19 cellular contexts compared by ENCODE assay signal in the genomic region with DNA sequence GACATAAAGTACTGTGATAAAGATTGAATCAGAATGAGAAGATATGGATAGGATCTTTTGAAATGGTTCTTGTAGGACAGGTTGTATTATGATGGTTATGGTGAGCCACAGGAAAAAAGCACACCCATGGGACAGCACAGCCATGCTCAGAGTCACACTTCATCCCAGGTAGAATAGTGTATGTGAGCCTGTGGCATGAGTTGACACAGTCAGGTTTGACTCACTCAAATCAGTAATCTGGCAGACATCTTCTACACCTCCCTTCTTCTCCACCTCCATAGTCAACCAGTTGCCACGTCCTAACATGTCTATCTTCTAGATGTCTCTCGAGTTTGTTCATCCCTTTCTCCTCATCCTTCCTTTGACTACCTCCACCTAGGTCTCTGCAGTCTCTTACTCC.
DNase-seq lines count a peak whose midpoint lies in the region; ATAC-seq, FAIRE-seq and TF ChIP-seq lines count a peak whose summit lies in the region.
"Had no signal": no experiment of that assay in that cellular context is flagged by ENCODE, and none has a peak within 500 bp of the region (broad histone marks: within the 10 kb centered on the region; RNA-seq: fewer than 3 reads in every experiment).

No MANE protein-coding gene starts in this region.

- TF ChIP-seq EP300 in gastroesophageal sphincter (IDR thresholded peaks at IDR 0.05) = no peak

- H3K9me3 ChIP-seq in HUES48 (ENCODE audit: control insufficient read depth, insufficient read depth, low read length) = no peaks in the 10 kb centered on the region
- H3K9me3 ChIP-seq in keratinocyte (ENCODE audit: control insufficient read depth, low read depth, low read length) = no peaks in the 10 kb centered on the region
- H3K9me3 ChIP-seq in gastroesophageal sphincter = no peaks in the 10 kb centered on the region

- TF ChIP-seq CTCF in bronchial epithelial cell (IDR thresholded peaks at IDR 0.05; ENCODE audit: insufficient read depth, low read length, severe bottlenecking) (no peak), keratinocyte (optimal IDR thresholded peaks at IDR 0.05 in 1 of 3, IDR thresholded peaks at IDR 0.05 in 1 of 3, conservative IDR thresholded peaks at IDR 0.05 in 1 of 3; ENCODE audit: extremely low read depth in 1 of 3, insufficient read depth in 2 of 3, low read length in 3 of 3) (no peak), gastroesophageal sphincter (IDR thresholded peaks at IDR 0.05) (no peak)

- H3K9me1 ChIP-seq in keratinocyte (ENCODE audit: control insufficient read depth, extremely low read depth, insufficient read depth, low read length) = no peaks in the 10 kb centered on the region

- FAIRE-seq in bronchial epithelial cell (lab: Jason Lieb, UNC) (peak; percentile 86), keratinocyte (lab: Jason Lieb, UNC) (peak; percentile 90)
- FAIRE-seq: GM12891 had no signal

- H4K20me1 ChIP-seq in keratinocyte (ENCODE audit: control insufficient read depth, extremely low read depth, insufficient read depth, low read length) = no peaks in the 10 kb centered on the region

- no peaks in the 10 kb centered on the region for H3K79me2 ChIP-seq in keratinocyte (ENCODE audit: control insufficient read depth, insufficient read depth, low read length)

- WGBS in gastroesophageal sphincter (ENCODE audit: low coverage in 1 of 2), 2 donors = 88 to 100% methylated on average over 2 of the region's 2 CpGs

- H3K4me2 ChIP-seq in keratinocyte (ENCODE audit: control insufficient read depth, extremely low read depth, insufficient read depth, low read depth, low read length) = no peak overlapping the region

- peaks cover 20% of the 10 kb centered on the region for H3K4me1 ChIP-seq in HUES48 (ENCODE audit: control insufficient read depth, insufficient read depth, low read length)
- H3K4me1 ChIP-seq in keratinocyte (ENCODE audit: control insufficient read depth, extremely low read depth, insufficient read depth, low read length) = peaks cover 31% of the 10 kb centered on the region
- peaks cover 0 to 19% (median 2%) of the 10 kb centered on the region in 3 donors for H3K4me1 ChIP-seq in gastroesophageal sphincter

- H3K36me3 ChIP-seq in HUES48 (ENCODE audit: control insufficient read depth, insufficient read depth, low read length) = no peaks in the 10 kb centered on the region
- no peaks in the 10 kb centered on the region for H3K36me3 ChIP-seq in bronchial epithelial cell (ENCODE audit: control insufficient read depth, insufficient read depth, low read length)
- H3K36me3 ChIP-seq in keratinocyte (ENCODE audit: control insufficient read depth in 2 of 2, extremely low read depth in 1 of 2, insufficient read depth in 2 of 2, low read length in 2 of 2) = no peaks in the 10 kb centered on the region
- no peaks in the 10 kb centered on the region for H3K36me3 ChIP-seq in gastroesophageal sphincter

- H3K27me3 ChIP-seq in HUES48 (ENCODE audit: control insufficient read depth, insufficient read depth, low read length) = no peaks in the 10 kb centered on the region
- H3K27me3 ChIP-seq in bronchial epithelial cell (ENCODE audit: control insufficient read depth, insufficient read depth, low read length) = no peaks in the 10 kb centered on the region
- H3K27me3 ChIP-seq in keratinocyte (ENCODE audit: control insufficient read depth, extremely low read depth, insufficient read depth, low read length) = no peaks in the 10 kb centered on the region
- H3K27me3 ChIP-seq in gastroesophageal sphincter = no peaks in the 10 kb centered on the region

- H3K9ac ChIP-seq in HUES48 (ENCODE audit: low read depth, low read length) (0 out of 2 replicates have a peak overlapping the region, but pooled peaks have one; percentile 16), keratinocyte (ENCODE audit: control insufficient read depth, extremely low read depth, insufficient read depth, low read length) (no peak overlapping the region)

- H2AFZ ChIP-seq in keratinocyte (ENCODE audit: control insufficient read depth, low read length) = no peak overlapping the region

- DNase-seq in bronchial epithelial cell (ENCODE audit: low read depth) (peak; percentile 58), epithelial cell of prostate (ENCODE audit: low read depth, low spot score) (no peak), keratinocyte (ENCODE audit: low read depth, low spot score) (no peak), iPS-NIHi11 (ENCODE audit: low spot score) (no peak), occipital lobe (lab: John Stamatoyannopoulos, UW) (no peak)
- no peak for DNase-seq in activated naive CD4-positive, alpha-beta T cell (lab: John Stamatoyannopoulos, UW)
- DNase-seq: C1 segment of cervical spinal cord; Calu3; CD4-positive, alpha-beta memory T cell; COR-L47; DMS53; DMS79 treated with DMSO at 0.1 percent for 48 hours; GF-D8; GOT3; H7; HCEC 1CT had no signal

- no peak overlapping the region for H3K27ac ChIP-seq in HUES48 (ENCODE audit: low read depth, low read length)
- H3K27ac ChIP-seq in epithelial cell of prostate = peak overlapping the region; percentile 22
- no peak overlapping the region for H3K27ac ChIP-seq in keratinocyte (ENCODE audit: control insufficient read depth, insufficient read depth, low read length)
- H3K27ac ChIP-seq in gastroesophageal sphincter = no peak overlapping the region

- H3K4me3 ChIP-seq in HUES48 (ENCODE audit: low read depth, low read length) (no peak overlapping the region), bronchial epithelial cell (ENCODE audit: low read depth, low read length) (no peak overlapping the region), keratinocyte (ENCODE audit: control insufficient read depth in 2 of 3, extremely low read depth in 1 of 3, insufficient read depth in 2 of 3, low read depth in 1 of 3, low read length in 3 of 3) (no peak overlapping the region), gastroesophageal sphincter (no peak overlapping the region)

- ATAC-seq in gastroesophageal sphincter = no peak

- TF ChIP-seq POLR2A in gastroesophageal sphincter (IDR thresholded peaks at IDR 0.05) = no peak

- dilution Hi-C loops in keratinocyte (cut with MboI; ENCODE audit: extremely low pct_ligation_motif_present, low sequenced_read_pairs) = no loop called here
